ENCODE assay signal across 12 cellular contexts in the genomic region with DNA sequence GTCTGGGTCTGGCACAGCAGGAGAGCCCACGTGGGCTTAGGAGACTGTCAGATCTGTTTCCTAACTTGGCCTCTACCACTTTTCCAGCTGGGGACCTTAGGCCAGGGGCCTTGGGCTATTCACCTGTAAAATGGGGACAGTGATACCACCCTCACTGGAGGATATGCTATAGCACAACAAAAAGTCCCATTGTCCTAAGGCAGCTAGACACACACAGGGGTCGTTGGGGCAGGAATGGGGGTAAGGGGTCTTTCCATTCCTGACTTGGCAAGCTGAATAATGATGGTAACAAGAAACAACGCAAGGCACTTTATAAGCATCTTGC. TPM values are rescaled to one million over a fixed set of nuclear protein-coding genes. Genes with fewer than 3 reads are reported as not detected.
DNase-seq lines count a peak whose midpoint lies in the region; ATAC-seq and TF ChIP-seq lines count a peak whose summit lies in the region.
"Had no signal": no experiment of that assay in that cellular context is flagged by ENCODE, and none has a peak within 500 bp of the region (broad histone marks: within the 10 kb centered on the region; RNA-seq: fewer than 3 reads in every experiment).

No MANE protein-coding gene starts in this region.

- H3K27me3 Mint-ChIP-seq in activated naive CD4-positive, alpha-beta T cell treated with anti-CD3 and anti-CD28 coated beads, Interleukin-2, amount 50 U/mL, for 24 hours: no peaks in the 10 kb centered on the region
- no peaks in the 10 kb centered on the region for H3K27me3 Mint-ChIP-seq in activated CD4-positive, alpha-beta memory T cell treated with anti-CD3 and anti-CD28 coated beads for 36 hours
- no peaks in the 10 kb centered on the region for H3K27me3 Mint-ChIP-seq in memory B cell

- H3K36me3 Mint-ChIP-seq in activated naive CD4-positive, alpha-beta T cell treated with anti-CD3 and anti-CD28 coated beads, Interleukin-2, amount 50 U/mL, for 24 hours: no peaks in the 10 kb centered on the region
- peaks cover 2% of the 10 kb centered on the region for H3K36me3 Mint-ChIP-seq in activated CD4-positive, alpha-beta memory T cell treated with anti-CD3 and anti-CD28 coated beads for 36 hours
- H3K36me3 Mint-ChIP-seq in memory B cell: peaks cover under 1% of the 10 kb centered on the region

- H3K27ac ChIP-seq in upper lobe of right lung (peak overlapping the region; percentile 30), right cardiac atrium (ENCODE audit: low read length) (no peak overlapping the region)
- H3K27ac ChIP-seq: gastrocnemius medialis had no signal

- ATAC-seq in memory B cell (ENCODE audit: low read depth) (no peak), upper lobe of right lung (no peak), esophagus mucosa (no peak), right cardiac atrium (no peak)
- ATAC-seq: gastrocnemius medialis had no signal

- peaks cover 63% of the 10 kb centered on the region for H3K4me1 Mint-ChIP-seq in activated naive CD4-positive, alpha-beta T cell treated with anti-CD3 and anti-CD28 coated beads, Interleukin-2, amount 50 U/mL, for 24 hours
- peaks cover 68% of the 10 kb centered on the region for H3K4me1 Mint-ChIP-seq in activated CD4-positive, alpha-beta memory T cell treated with anti-CD3 and anti-CD28 coated beads for 36 hours (ENCODE audit: low read depth)
- H3K4me1 Mint-ChIP-seq in memory B cell: peaks cover 52% of the 10 kb centered on the region

- H3K4me1 ChIP-seq in upper lobe of right lung (peaks cover 67% of the 10 kb centered on the region), right cardiac atrium (ENCODE audit: control insufficient read depth, insufficient read depth, low read length) (peaks cover 14% of the 10 kb centered on the region)

- TF ChIP-seq CTCF in upper lobe of right lung (IDR thresholded peaks at IDR 0.05) (no peak), GM10248 (IDR thresholded peaks at IDR 0.05; ENCODE audit: control extremely low read depth, extremely low read depth, low read depth, missing control alignments) (no peak)

- DNase-seq in activated naive CD4-positive, alpha-beta T cell (lab: John Stamatoyannopoulos, UW): no peak
- DNase-seq in activated CD4-positive, alpha-beta memory T cell treated with anti-CD3 and anti-CD28 coated beads for 36 hours: no peak
- DNase-seq in memory B cell (ENCODE audit: low spot score in 2 of 2): no peak
- no peak for DNase-seq in upper lobe of right lung
- DNase-seq in GM10248 (ENCODE audit: extremely low spot score): no peak
- no peak for DNase-seq in right cardiac atrium
- DNase-seq: amniotic stem cell, gastrocnemius medialis, NCI-H187 treated with DMSO at 0.1 percent for 48 hours, SW 1271 had no signal

- CTCF ChIA-PET in activated CD4-positive, alpha-beta memory T cell treated with anti-CD3 and anti-CD28 coated beads for 36 hours (lab: Charles Lee): interaction anchor here (1.0 to 15.3 kb wide), 9 partner anchors 9 to 44 kb away, joined by 3 to 574 read pairs (median 6); a partner anchor contains a TSS
- CTCF ChIA-PET in GM10248 (lab: Yijun Ruan, JAX): interaction anchor here (1.0 to 14.7 kb wide), 9 partner anchors 14 to 55 kb away, joined by 3 to 190 read pairs (median 5); a partner anchor contains a TSS

- H3K27ac Mint-ChIP-seq in activated naive CD4-positive, alpha-beta T cell treated with anti-CD3 and anti-CD28 coated beads, Interleukin-2, amount 50 U/mL, for 24 hours: peak overlapping the region; percentile 1
- peak overlapping the region; percentile 97 for H3K27ac Mint-ChIP-seq in activated CD4-positive, alpha-beta memory T cell treated with anti-CD3 and anti-CD28 coated beads for 36 hours
- H3K27ac Mint-ChIP-seq in memory B cell: peak overlapping the region; percentile 69

- H3K27me3 ChIP-seq in upper lobe of right lung (no peaks in the 10 kb centered on the region), right cardiac atrium (ENCODE audit: control insufficient read depth, insufficient read depth) (no peaks in the 10 kb centered on the region)

- H3K9me3 ChIP-seq in upper lobe of right lung (no peaks in the 10 kb centered on the region), right cardiac atrium (ENCODE audit: control insufficient read depth, low read length) (no peaks in the 10 kb centered on the region)
- H3K9me3 ChIP-seq: gastrocnemius medialis had no signal

- H3K4me3 ChIP-seq in upper lobe of right lung (no peak overlapping the region), right cardiac atrium (ENCODE audit: low read length) (no peak overlapping the region)
- H3K4me3 ChIP-seq: gastrocnemius medialis had no signal

- intact Hi-C loops in activated CD4-positive, alpha-beta memory T cell treated with anti-CD3 and anti-CD28 coated beads for 36 hours (cut with micrococcal nuclease): loop anchor here (10.0 kb wide), 1 partner anchor 108 kb away; no protein-coding TSS in a partner anchor
- intact Hi-C loops in upper lobe of right lung (cut with DNase I) (loop anchor here (10.0 kb wide), 1 partner anchor 48 kb away; a partner anchor contains a TSS), right cardiac atrium (cut with DNase I) (no loop called here)

- POLR2A ChIA-PET in activated CD4-positive, alpha-beta memory T cell treated with anti-CD3 and anti-CD28 coated beads for 36 hours (lab: Charles Lee): interaction anchor here (0.9 to 1.5 kb wide), 2 partner anchors 19 to 45 kb away, joined by 3 read pairs; no protein-coding TSS in a partner anchor
- POLR2A ChIA-PET in GM10248 (lab: Yijun Ruan, JAX): interaction anchor here (0.8 to 0.9 kb wide), 2 partner anchors 21 to 25 kb away, joined by 3 to 5 read pairs; a partner anchor contains a TSS

- H3K9me3 Mint-ChIP-seq in activated naive CD4-positive, alpha-beta T cell treated with anti-CD3 and anti-CD28 coated beads, Interleukin-2, amount 50 U/mL, for 24 hours: no peaks in the 10 kb centered on the region
- H3K9me3 Mint-ChIP-seq in activated CD4-positive, alpha-beta memory T cell treated with anti-CD3 and anti-CD28 coated beads for 36 hours: no peaks in the 10 kb centered on the region
- H3K9me3 Mint-ChIP-seq in memory B cell: no peaks in the 10 kb centered on the region

- peaks cover 8% of the 10 kb centered on the region for H3K36me3 ChIP-seq in upper lobe of right lung

- H3K4me3 Mint-ChIP-seq in activated naive CD4-positive, alpha-beta T cell treated with anti-CD3 and anti-CD28 coated beads, Interleukin-2, amount 50 U/mL, for 24 hours: peak overlapping the region; percentile 0
- H3K4me3 Mint-ChIP-seq in activated CD4-positive, alpha-beta memory T cell treated with anti-CD3 and anti-CD28 coated beads for 36 hours: no peak overlapping the region
- H3K4me3 Mint-ChIP-seq in memory B cell: peak overlapping the region; percentile 51

- WGBS in right cardiac atrium: 67% methylated on average over 3 of the region's 3 CpGs

RNA-seq across cellular contexts. Expression of a gene that starts 2.6 kb away (rescaled TPM):
- total RNA-seq in activated CD4-positive, alpha-beta memory T cell treated with anti-CD3 and anti-CD28 coated beads for 36 hours: 100 to 1,000 TPM in 1 of 2 experiments, 10 to 100 TPM in 1; 97.6 to 102 TPM
- 28.3 TPM for total RNA-seq in upper lobe of right lung
- 40.2 TPM for total RNA-seq in esophagus mucosa
- 1 to 10 TPM; 1.9 to 4.8 (median 3.1) TPM for total RNA-seq in right cardiac atrium
- 1.4 TPM for polyA plus RNA-seq in right cardiac atrium

RNA-seq across cellular contexts. Expression of a gene that starts 21.6 kb away (rescaled TPM):
- total RNA-seq in activated CD4-positive, alpha-beta memory T cell treated with anti-CD3 and anti-CD28 coated beads for 36 hours: 10 to 100 TPM; 21.9 to 22.9 TPM
- total RNA-seq in upper lobe of right lung (6.1 TPM), esophagus mucosa (2.5 TPM), right cardiac atrium (10 to 100 TPM; 18.6 to 21.7 (median 20.4) TPM)
- polyA plus RNA-seq in right cardiac atrium: 21.0 TPM

RNA-seq across cellular contexts. Expression of a gene that starts 28.3 kb away (rescaled TPM):
- 10 to 100 TPM; 59.0 to 61.1 TPM for total RNA-seq in activated CD4-positive, alpha-beta memory T cell treated with anti-CD3 and anti-CD28 coated beads for 36 hours
- total RNA-seq in upper lobe of right lung (64.4 TPM), esophagus mucosa (28.4 TPM), right cardiac atrium (10 to 100 TPM; 23.3 to 29.0 (median 26.0) TPM)
- polyA plus RNA-seq in right cardiac atrium: 27.2 TPM

RNA-seq across cellular contexts. Expression of a gene that starts 38.5 kb away (rescaled TPM):
- total RNA-seq in activated CD4-positive, alpha-beta memory T cell treated with anti-CD3 and anti-CD28 coated beads for 36 hours: 100 to 1,000 TPM; 816 to 833 TPM
- 340 TPM for total RNA-seq in upper lobe of right lung
- 55.5 TPM for total RNA-seq in esophagus mucosa
- total RNA-seq in right cardiac atrium: 100 to 1,000 TPM; 438 to 693 (median 551) TPM
- polyA plus RNA-seq in right cardiac atrium: 1,338 TPM

RNA-seq across cellular contexts. Expression of a gene that starts 49.2 kb away (rescaled TPM):
- 10 to 100 TPM; 32.5 to 33.3 TPM for total RNA-seq in activated CD4-positive, alpha-beta memory T cell treated with anti-CD3 and anti-CD28 coated beads for 36 hours
- total RNA-seq in upper lobe of right lung: 21.6 TPM
- total RNA-seq in esophagus mucosa: 32.8 TPM
- 10 to 100 TPM; 13.5 to 16.4 (median 14.4) TPM for total RNA-seq in right cardiac atrium
- polyA plus RNA-seq in right cardiac atrium: 16.3 TPM

Comparison
In these comparisons a context has a peak if more than half of its experiments do, and no peak if none do; other contexts are left out.
1. H3K27ac Mint-ChIP-seq: peak in every context shown above with its lines; median percentile 97 in activated CD4-positive, alpha-beta memory T cell treated with anti-CD3 and anti-CD28 coated beads for 36 hours; 69 in memory B cell; 1 in activated naive CD4-positive, alpha-beta T cell treated with anti-CD3 and anti-CD28 coated beads, Interleukin-2, amount 50 U/mL, for 24 hours.
2. intact Hi-C loops: an anchor here in activated CD4-positive, alpha-beta memory T cell treated with anti-CD3 and anti-CD28 coated beads for 36 hours (10.0 kb wide) and upper lobe of right lung (10.0 kb wide); none called in right cardiac atrium.